8 cellular contexts compared by ENCODE assay signal in the genomic region with DNA sequence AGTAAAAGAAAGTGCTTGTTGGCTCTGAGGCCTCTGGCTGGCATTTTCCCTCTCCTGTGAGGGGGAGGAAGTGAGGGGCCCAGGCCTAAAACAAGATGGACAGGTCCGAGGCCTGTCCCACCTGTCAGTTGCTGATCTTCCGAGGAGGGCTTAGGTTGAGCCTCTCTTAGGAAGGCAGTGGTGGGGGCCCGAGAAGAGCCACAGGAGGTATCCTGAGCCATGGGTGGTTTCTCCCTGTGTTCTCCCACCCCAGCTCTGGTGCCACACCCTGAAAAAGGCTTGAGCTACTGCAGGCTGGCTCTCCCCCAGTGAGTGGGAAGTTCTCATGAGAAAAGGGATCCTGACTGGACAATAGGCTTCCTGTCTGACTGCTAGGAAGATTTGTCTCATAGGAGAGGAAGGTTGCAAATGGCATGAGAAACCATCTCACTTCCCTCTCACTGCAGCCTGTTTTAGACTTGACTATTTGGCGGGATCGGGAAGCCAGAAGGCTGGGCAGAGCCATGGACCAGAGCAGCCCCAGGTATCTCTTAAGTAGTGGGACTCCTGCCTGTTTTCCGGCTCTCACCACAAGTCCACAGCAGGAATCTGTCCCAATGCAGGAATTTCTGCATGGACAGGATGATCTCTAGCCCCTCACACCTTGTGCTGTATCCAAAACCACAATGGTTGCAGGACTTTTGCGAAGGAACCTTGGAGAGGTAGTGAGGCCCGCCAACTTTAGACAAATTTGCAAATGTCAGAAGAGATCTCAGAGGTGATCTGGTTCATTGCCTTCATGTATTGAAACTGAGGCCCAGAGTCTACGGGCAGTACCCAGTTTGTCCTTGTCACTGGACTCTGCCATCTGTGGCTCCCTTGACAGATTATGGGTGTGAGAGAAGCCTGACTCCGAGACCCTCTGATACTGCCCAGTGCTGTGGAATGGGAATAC.
DNase-seq lines count a peak whose midpoint lies in the region; ATAC-seq and TF ChIP-seq lines count a peak whose summit lies in the region.

No MANE protein-coding gene starts in this region.

- H3K9me3 Mint-ChIP-seq in activated CD8-positive, alpha-beta memory T cell treated with anti-CD3 and anti-CD28 coated beads, Interleukin-2, amount 10 ng/mL, durations not matched to agents 7 days and 5 days (ENCODE audit: low read depth) = no peaks in the 10 kb centered on the region
- no peaks in the 10 kb centered on the region for H3K9me3 Mint-ChIP-seq in activated T-helper 17 cell treated with anti-CD3 and anti-CD28 coated beads, Interleukin-2, amount 50 U/mL, for 72 hours

- H3K4me1 Mint-ChIP-seq in activated CD8-positive, alpha-beta memory T cell treated with anti-CD3 and anti-CD28 coated beads, Interleukin-2, amount 10 ng/mL, durations not matched to agents 7 days and 5 days = peaks cover 81% of the 10 kb centered on the region
- H3K4me1 Mint-ChIP-seq in activated T-helper 17 cell treated with anti-CD3 and anti-CD28 coated beads, Interleukin-2, amount 50 U/mL, for 72 hours = peaks cover 56% of the 10 kb centered on the region

- TF ChIP-seq EP300 in tibial nerve (IDR thresholded peaks at IDR 0.05) = peak in 1 of 2 donors; percentile 39

- H3K9me3 ChIP-seq in tibial nerve = no peaks in the 10 kb centered on the region

- H3K27me3 Mint-ChIP-seq in activated CD8-positive, alpha-beta memory T cell treated with anti-CD3 and anti-CD28 coated beads, Interleukin-2, amount 10 ng/mL, durations not matched to agents 7 days and 5 days = no peaks in the 10 kb centered on the region
- H3K27me3 Mint-ChIP-seq in activated T-helper 17 cell treated with anti-CD3 and anti-CD28 coated beads, Interleukin-2, amount 50 U/mL, for 72 hours = no peaks in the 10 kb centered on the region

- H3K36me3 ChIP-seq in tibial nerve = no peaks in the 10 kb centered on the region

- no peak overlapping the region for H3K4me3 Mint-ChIP-seq in activated CD8-positive, alpha-beta memory T cell treated with anti-CD3 and anti-CD28 coated beads, Interleukin-2, amount 10 ng/mL, durations not matched to agents 7 days and 5 days
- H3K4me3 Mint-ChIP-seq in activated T-helper 17 cell treated with anti-CD3 and anti-CD28 coated beads, Interleukin-2, amount 50 U/mL, for 72 hours = peak overlapping the region; percentile 47

- ATAC-seq in activated CD8-positive, alpha-beta memory T cell treated with anti-CD3 and anti-CD28 coated beads, Interleukin-2, amount 10 ng/mL, durations not matched to agents 7 days and 5 days = no peak
- ATAC-seq in activated T-helper 17 cell treated with anti-CD3 and anti-CD28 coated beads, Interleukin-2, amount 50 U/mL, for 72 hours (replicated peaks) = peak; percentile 1
- ATAC-seq in GM19328 (IDR thresholded peaks at IDR 0.05; ENCODE audit: unreplicated experiment) = no peak

- no peak for TF ChIP-seq CTCF in tibial nerve (IDR thresholded peaks at IDR 0.05)

- no peak for DNase-seq in activated CD8-positive, alpha-beta memory T cell treated with anti-CD3 and anti-CD28 coated beads, Interleukin-2, amount 10 ng/mL, durations not matched to agents 7 days and 5 days
- no peak for DNase-seq in activated CD8-positive, alpha-beta memory T cell treated with anti-CD3 and anti-CD28 coated beads, Interleukin-2, amount 50 U/mL, for 48 hours
- DNase-seq in tibial nerve (ENCODE audit: low spot score in 2 of 2) (no peak), NCI-H1105 treated with DMSO at 0.1 percent for 48 hours (lab: John Stamatoyannopoulos, UW) (no peak), SW 1271 (lab: John Stamatoyannopoulos, UW) (no peak)

- CTCF ChIA-PET in activated CD8-positive, alpha-beta memory T cell treated with anti-CD3 and anti-CD28 coated beads, Interleukin-2, amount 10 ng/mL, durations not matched to agents 7 days and 5 days (lab: Charles Lee) = no interaction called here

- H3K4me3 ChIP-seq in tibial nerve = no peak overlapping the region

- H3K27ac Mint-ChIP-seq in activated CD8-positive, alpha-beta memory T cell treated with anti-CD3 and anti-CD28 coated beads, Interleukin-2, amount 10 ng/mL, durations not matched to agents 7 days and 5 days = peak overlapping the region; percentile 18
- peak overlapping the region; percentile 71 for H3K27ac Mint-ChIP-seq in activated T-helper 17 cell treated with anti-CD3 and anti-CD28 coated beads, Interleukin-2, amount 50 U/mL, for 72 hours

- peaks cover 17% of the 10 kb centered on the region for H3K36me3 Mint-ChIP-seq in activated CD8-positive, alpha-beta memory T cell treated with anti-CD3 and anti-CD28 coated beads, Interleukin-2, amount 10 ng/mL, durations not matched to agents 7 days and 5 days
- H3K36me3 Mint-ChIP-seq in activated T-helper 17 cell treated with anti-CD3 and anti-CD28 coated beads, Interleukin-2, amount 50 U/mL, for 72 hours (ENCODE audit: low read depth) = peaks cover 52% of the 10 kb centered on the region

- TF ChIP-seq POLR2A in tibial nerve (IDR thresholded peaks at IDR 0.05) = no peak

- peak overlapping the region; percentile 75 for H3K27ac ChIP-seq in layer of hippocampus (ENCODE audit: low read depth, low read length)
- H3K27ac ChIP-seq in tibial nerve = peak overlapping the region in 3 of 4 donors; percentile 74 to 81 (median 77)

- H3K4me1 ChIP-seq in tibial nerve = peaks cover 0 to 91% (median 63%) of the 10 kb centered on the region in 4 donors

- no peaks in the 10 kb centered on the region for H3K27me3 ChIP-seq in layer of hippocampus (ENCODE audit: control insufficient read depth, insufficient read depth, low read length)
- no peaks in the 10 kb centered on the region for H3K27me3 ChIP-seq in tibial nerve

- 61 to 63% methylated on average over 10 of the region's 10 CpGs for WGBS in tibial nerve, 2 donors
